8 cellular contexts compared by ENCODE assay signal in the genomic region with DNA sequence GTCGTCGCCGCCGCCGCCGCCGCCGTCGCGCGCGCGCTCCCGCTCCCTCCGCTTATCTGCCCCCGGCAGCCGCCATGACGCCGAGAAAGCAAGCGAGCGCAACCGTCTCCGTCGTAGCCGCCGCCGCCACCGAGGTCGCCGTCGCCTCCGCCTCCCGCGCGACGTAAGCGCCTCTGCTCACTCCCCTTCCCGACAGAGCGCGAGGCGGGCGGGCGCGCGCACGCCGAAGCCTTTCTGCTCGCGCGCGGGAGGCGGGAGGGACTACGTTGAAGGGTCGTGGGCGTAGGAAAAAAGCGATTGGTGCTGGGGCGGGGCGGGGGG. TPM values are rescaled to one million over a fixed set of nuclear protein-coding genes. Genes with fewer than 3 reads are reported as not detected.
DNase-seq lines count a peak whose midpoint lies in the region; TF ChIP-seq lines count a peak whose summit lies in the region.

CHD1 (minus strand) TSS at position 206 of the 321 bp plus-strand sequence. CDS start 2,621 bp downstream, outside the sequence.

- H3K36me3 ChIP-seq in ES-I3 (ENCODE audit: insufficient read depth, low read length) (0 out of 2 replicates have a peak, but pooled peaks cover 5% of the 10 kb centered on the region), H7 (replicated peaks; ENCODE audit: control insufficient read depth, insufficient read depth, low read length) (peaks cover 9% of the 10 kb centered on the region), MG63 (peaks cover 40% of the 10 kb centered on the region), stomach (peaks cover 7 to 21% (median 20%) of the 10 kb centered on the region in 4 donors)

- peak within 1 kb of the TSS; percentile 82 for H3K9ac ChIP-seq in ES-I3 (ENCODE audit: low read depth, low read length)

- peaks cover 53% of the 10 kb centered on the region for H3K4me1 Mint-ChIP-seq in neural crest cell

- TF ChIP-seq POLR2A in Raji (IDR thresholded peaks at IDR 0.05; ENCODE audit: insufficient read depth, low read depth, low read length) (peak; percentile 20; the same call in 1 of the 2 replicates), stomach (IDR thresholded peaks at IDR 0.05) (no peak)

- H3K27me3 Mint-ChIP-seq in neural crest cell (ENCODE audit: low read depth), result no peaks in the 10 kb centered on the region

- DNase-seq in H7 (peak; percentile 94), MG63 (peak; percentile 98), fibroblast of the aortic adventitia (ENCODE audit: low read depth) (peak; percentile 93), neural crest cell (ENCODE audit: low read depth, low spot score) (peak; percentile 85), stomach (peak; percentile 95)
- peak; percentile 98 for DNase-seq in activated effector memory CD4-positive, alpha-beta T cell treated with anti-CD3 and anti-CD28 coated beads, Interleukin-2, amount 50 U/mL, for 16 hours

- no peaks in the 10 kb centered on the region for H3K4me1 ChIP-seq in ES-I3 (ENCODE audit: insufficient read depth, low read length)
- peaks cover 22 to 73% (median 47%) of the 10 kb centered on the region in 4 donors for H3K4me1 ChIP-seq in stomach

- no peaks in the 10 kb centered on the region for H3K9me3 Mint-ChIP-seq in neural crest cell

- peak within 1 kb of the TSS; percentile 88 for H3K4me3 ChIP-seq in H7 (ENCODE audit: insufficient read depth, low read depth, low read length)
- peak within 1 kb of the TSS; percentile 99 for H3K4me3 ChIP-seq in MG63
- peak within 1 kb of the TSS; percentile 92 for H3K4me3 ChIP-seq in fibroblast of the aortic adventitia (ENCODE audit: low read depth, low read length)
- peak within 1 kb of the TSS; percentile 76 to 93 (median 88) for H3K4me3 ChIP-seq in stomach

- peak within 1 kb of the TSS; percentile 99 for H3K4me3 Mint-ChIP-seq in neural crest cell

- H3K27ac ChIP-seq in stomach, result peak within 1 kb of the TSS; percentile 99 to 100 (median 100)

- intact Hi-C loops in stomach (cut with DNase I; ENCODE audit: low total_unique reads), result no loop called here

- 0 to 4% (median 0%) methylated on average over 9 to 58 of the region's 58 CpGs for WGBS in stomach, 5 donors

- TF ChIP-seq EP300 in stomach (IDR thresholded peaks at IDR 0.05), result peak; percentile 39

- H3K27me3 ChIP-seq in H7 (ENCODE audit: control insufficient read depth, insufficient read depth, low read length), result no peaks in the 10 kb centered on the region
- no peaks in the 10 kb centered on the region for H3K27me3 ChIP-seq in MG63
- no peaks in the 10 kb centered on the region for H3K27me3 ChIP-seq in stomach

- no peak for TF ChIP-seq CTCF in fibroblast of the aortic adventitia (IDR thresholded peaks at IDR 0.05; ENCODE audit: insufficient read depth, low read length)
- TF ChIP-seq CTCF in neural crest cell (conservative IDR thresholded peaks at IDR 0.05), result no peak
- no peak for TF ChIP-seq CTCF in stomach (IDR thresholded peaks at IDR 0.05)

- H3K36me3 Mint-ChIP-seq in neural crest cell (ENCODE audit: low read depth), result peaks cover 2% of the 10 kb centered on the region

- H3K9me3 ChIP-seq in ES-I3 (ENCODE audit: control insufficient read depth, insufficient read depth, low read length) (no peaks in the 10 kb centered on the region), MG63 (no peaks in the 10 kb centered on the region), stomach (no peaks in the 10 kb centered on the region)

- peak within 1 kb of the TSS; percentile 99 for H3K27ac Mint-ChIP-seq in neural crest cell (ENCODE audit: unreplicated experiment)

RNA-seq across cellular contexts. Expression of gene CHD1, which starts in this region (rescaled TPM):
- total RNA-seq in H7 (2014; rRNA removed; shearing (Covaris generic)), result 40.7 and 60.4 TPM in 2 replicates
- 27.0 and 43.4 TPM in 2 replicates for total RNA-seq in MG63 (2014; rRNA removed; shearing (Covaris generic); ENCODE audit: low replicate concordance)
- 44.4 and 45.2 TPM in 2 replicates for total RNA-seq in fibroblast of the aortic adventitia (ENCODE audit: low replicate concordance)
- 72.0 and 75.3 TPM in 2 replicates for total RNA-seq in neural crest cell
- total RNA-seq in stomach, result 100 to 1,000 TPM in 2 of 5 donors, 10 to 100 TPM in 3; 15.1 to 119 (median 50.0) TPM
- polyA plus RNA-seq in stomach, result 10 to 100 TPM in 1 of 3 donors, 1 to 10 TPM in 2; 8.0 to 24.6 (median 9.6) TPM

Comparison
In these comparisons a context has a peak if more than half of its experiments do, and no peak if none do; other contexts are left out.
1. Peak in every context shown above with its lines: DNase-seq, H3K4me3 ChIP-seq and H3K27ac ChIP-seq.